Comparison of ENCODE assay signal across 22 cellular contexts in genomic region chr3:64509216-64509615, GRCh38.
"Had no signal": no experiment of that assay in that cellular context is flagged by ENCODE, and none has a peak within 500 bp of the region (broad histone marks: within the 10 kb centered on the region; RNA-seq: fewer than 3 reads in every experiment).

No MANE protein-coding gene starts in this region.

- H3K4me1 ChIP-seq: SJSA1 had no signal

- H3K36me3 ChIP-seq: SJSA1 had no signal

- H3K27ac ChIP-seq: HL-60, SJSA1, SK-N-MC had no signal

- H3K4me3 ChIP-seq: SJSA1, SK-N-MC had no signal

- DNase-seq: KBM-7, MV-4-11, NCI-H1048, NCI-H1105, NCI-H1417, NCI-H1436 treated with DMSO at 0.1 percent for 48 hours, NCI-H1694 treated with DMSO at 0.1 percent for 48 hours, NCI-H1930, NCI-H2081, NCI-H2107, NCI-H226, NCI-H446, NCI-H510A, NCI-H524 treated with DMSO at 0.1 percent for 48 hours, NCI-H69, NCI-H774, Right ventricle myocardium superior, RPMI8226, SIG-M5 had no signal

- H3K27me3 ChIP-seq: SJSA1 had no signal

- H3K9me3 ChIP-seq: SJSA1 had no signal
